In the genomic region with DNA sequence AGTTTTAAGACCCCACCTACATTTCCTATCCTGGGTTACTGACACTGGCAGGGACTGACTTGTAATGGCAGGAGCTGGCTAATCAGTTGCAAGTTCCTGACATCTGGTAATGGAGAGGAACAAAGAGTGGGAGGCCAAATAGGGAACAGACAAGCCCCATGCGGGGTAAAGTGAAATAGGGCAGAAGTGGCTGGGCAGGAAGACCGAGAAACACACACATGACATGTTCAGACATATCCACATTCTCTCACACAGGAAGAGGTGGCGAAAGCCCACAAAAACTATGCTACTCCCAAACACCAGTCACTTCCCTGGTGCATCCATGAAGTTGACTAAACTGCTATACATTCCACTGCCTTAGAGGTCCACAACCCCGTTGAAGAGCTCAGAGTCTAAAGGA, we compare ENCODE assay signal across 8 cellular contexts.
DNase-seq lines count a peak whose midpoint lies in the region; ATAC-seq and TF ChIP-seq lines count a peak whose summit lies in the region.

No MANE protein-coding gene starts in this region.

- peaks cover 44% of the 10 kb centered on the region for H3K4me1 Mint-ChIP-seq in CD8-positive, alpha-beta T cell (ENCODE audit: low read depth)
- peaks cover 72% of the 10 kb centered on the region for H3K4me1 Mint-ChIP-seq in osteocyte (ENCODE audit: unreplicated experiment)

- CTCF ChIA-PET in CD8-positive, alpha-beta T cell (lab: Charles Lee) = interaction anchor here (0.7 kb wide), 1 partner anchor 35 kb away, joined by 3 read pairs; no protein-coding TSS in a partner anchor

- POLR2A ChIA-PET in CD8-positive, alpha-beta T cell (lab: Charles Lee) = no interaction called here

- H3K4me1 ChIP-seq in CD8-positive, alpha-beta T cell (ENCODE audit: insufficient read depth, low read length) = peaks cover 29% of the 10 kb centered on the region

- no peaks in the 10 kb centered on the region for H3K36me3 Mint-ChIP-seq in CD8-positive, alpha-beta T cell
- no peaks in the 10 kb centered on the region for H3K36me3 Mint-ChIP-seq in osteocyte (ENCODE audit: unreplicated experiment)

- H3K27ac ChIP-seq in CD8-positive, alpha-beta T cell (ENCODE audit: low read depth, low read length) = no peak overlapping the region

- H3K27me3 Mint-ChIP-seq in CD8-positive, alpha-beta T cell (ENCODE audit: low read depth) = no peaks in the 10 kb centered on the region
- no peaks in the 10 kb centered on the region for H3K27me3 Mint-ChIP-seq in osteocyte (ENCODE audit: unreplicated experiment)

- no peak for TF ChIP-seq CTCF in CD8-positive, alpha-beta T cell (IDR thresholded peaks at IDR 0.05)
- TF ChIP-seq CTCF in cardiac fibroblast (IDR thresholded peaks at IDR 0.05; ENCODE audit: low read depth, low read length) (no peak), osteocyte (IDR thresholded peaks at IDR 0.05) (no peak)

- H3K9me3 ChIP-seq in CD8-positive, alpha-beta T cell (ENCODE audit: low read length) = no peaks in the 10 kb centered on the region

- no peaks in the 10 kb centered on the region for H3K36me3 ChIP-seq in CD8-positive, alpha-beta T cell (ENCODE audit: insufficient read depth, low read length)

- no peak for DNase-seq in CD8-positive, alpha-beta T cell
- DNase-seq in cardiac fibroblast (ENCODE audit: low read depth in 2 of 2) (peak; percentile 23 to 31), osteocyte (ENCODE audit: extremely low spot score, unreplicated experiment) (no peak), dermis blood vessel endothelial cell (no peak), EL (no peak)
- no peak for DNase-seq in activated CD8-positive, alpha-beta memory T cell treated with anti-CD3 and anti-CD28 coated beads for 24 hours

- no peaks in the 10 kb centered on the region for H3K27me3 ChIP-seq in CD8-positive, alpha-beta T cell (ENCODE audit: insufficient read depth, low read length)

- H3K4me3 Mint-ChIP-seq in CD8-positive, alpha-beta T cell = peak overlapping the region; percentile 9
- no peak overlapping the region for H3K4me3 Mint-ChIP-seq in osteocyte (ENCODE audit: unreplicated experiment)

- intact Hi-C loops in CD8-positive, alpha-beta T cell (cut with DNase I, micrococcal nuclease) = loop anchor here in 1 of 2 experiments (10.0 kb wide), 1 partner anchor 57 kb away; no protein-coding TSS in a partner anchor

- no peak overlapping the region for H3K4me3 ChIP-seq in CD8-positive, alpha-beta T cell (ENCODE audit: low read depth, low read length)
- H3K4me3 ChIP-seq in cardiac fibroblast (replicated peaks in 1 of 2; ENCODE audit: low read depth in 2 of 2, low read length in 2 of 2) = no peak overlapping the region

- no peaks in the 10 kb centered on the region for H3K9me3 Mint-ChIP-seq in CD8-positive, alpha-beta T cell
- H3K9me3 Mint-ChIP-seq in osteocyte (ENCODE audit: unreplicated experiment) = no peaks in the 10 kb centered on the region

- peak overlapping the region; percentile 89 for H3K27ac Mint-ChIP-seq in CD8-positive, alpha-beta T cell
- peak overlapping the region; percentile 85 for H3K27ac Mint-ChIP-seq in osteocyte (ENCODE audit: unreplicated experiment)

- no peak for ATAC-seq in CD8-positive, alpha-beta T cell
- ATAC-seq in GM21367 (IDR thresholded peaks at IDR 0.05; ENCODE audit: unreplicated experiment) (peak; percentile 44), HG03575 (IDR thresholded peaks at IDR 0.05; ENCODE audit: extremely low read depth, insufficient number of reproducible peaks, low FRiP score, unreplicated experiment) (peak; percentile 42)

Comparison
In these comparisons a context has a peak if more than half of its experiments do, and no peak if none do; other contexts are left out.
1. DNase-seq: peak in cardiac fibroblast (2 of 2); none in CD8-positive, alpha-beta T cell (0 of 7), osteocyte (single experiment), dermis blood vessel endothelial cell (single experiment), activated CD8-positive, alpha-beta memory T cell treated with anti-CD3 and anti-CD28 coated beads for 24 hours (single experiment) and EL (single experiment).